Comparison of ENCODE assay signal across 23 cellular contexts in genomic region chr17:36855459-36855858, GRCh38.
"Had no signal": no experiment of that assay in that cellular context is flagged by ENCODE, and none has a peak within 500 bp of the region (broad histone marks: within the 10 kb centered on the region; RNA-seq: fewer than 3 reads in every experiment).

No MANE protein-coding gene starts in this region.

- ATAC-seq: activated CD8-positive, alpha-beta T cell treated with anti-CD3 and anti-CD28 coated beads for 36 hours; activated T-cell treated with anti-CD3 and anti-CD28 coated beads, Interleukin-2, amount 50 U/mL, for 4 hours; activated T-helper 17 cell treated with anti-CD3 and anti-CD28 coated beads, Interleukin-2, amount 50 U/mL, for 72 hours; gastroesophageal sphincter; left colon; naive thymus-derived CD8-positive, alpha-beta T cell; right cardiac atrium; stimulated activated naive B cell treated with anti-CD40 and anti-IgM and Interleukin-4, amounts not matched to agents 10 μg/mL and 1 μg/mL and 100 μg/mL, for 72 hours had no signal

- H3K27me3 ChIP-seq: brain microvascular endothelial cell had no signal

- H3K4me1 ChIP-seq: gastroesophageal sphincter, tibial nerve had no signal

- H3K4me3 ChIP-seq: coronary artery, dorsolateral prefrontal cortex, gastroesophageal sphincter, tibial nerve had no signal

- H3K9me3 ChIP-seq: gastroesophageal sphincter had no signal

- H3K27ac ChIP-seq: brain microvascular endothelial cell, coronary artery, dorsolateral prefrontal cortex, gastroesophageal sphincter, tibial nerve had no signal

- H3K36me3 ChIP-seq: brain microvascular endothelial cell, gastroesophageal sphincter, tibial nerve had no signal

- DNase-seq: activated CD4-positive, alpha-beta T cell treated with anti-CD3 and anti-CD28 coated beads for 1 hour; activated CD4-positive, alpha-beta T cell treated with anti-CD3 and anti-CD28 coated beads, Interleukin-2, amount 50 U/mL, for 1 hour; activated CD8-positive, alpha-beta T cell treated with anti-CD3 and anti-CD28 coated beads for 36 hours; activated gamma-delta T cell treated with Interleukin-2 at 50 U/mL for 16 hours; activated naive CD4-positive, alpha-beta T cell treated with anti-CD3 and anti-CD28 coated beads, Interleukin-2, amount 50 U/mL, for 16 hours; activated T-cell treated with anti-CD3 and anti-CD28 coated beads, Interleukin-2, amount 50 U/mL, for 4 hours; amniotic stem cell; brain microvascular endothelial cell; dorsolateral prefrontal cortex; effector memory CD4-positive, alpha-beta T cell; hippocampal formation; kidney; left colon; naive thymus-derived CD8-positive, alpha-beta T cell; right cardiac atrium; stimulated activated CD4-positive, alpha-beta T cell treated with anti-CD3 and anti-CD28 coated beads, Interleukin-15, amount 100 ng/mL, for 24 hours; stimulated activated CD4-positive, alpha-beta T cell treated with anti-CD3 and anti-CD28 coated beads, Interleukin-2, amount 100 ng/mL, for 24 hours; stimulated activated naive B cell treated with anti-CD40 and anti-IgM and Interleukin-4, amounts not matched to agents 10 μg/mL and 1 μg/mL and 100 μg/mL, for 72 hours; T-helper 2 cell had no signal
